In the genomic region with DNA sequence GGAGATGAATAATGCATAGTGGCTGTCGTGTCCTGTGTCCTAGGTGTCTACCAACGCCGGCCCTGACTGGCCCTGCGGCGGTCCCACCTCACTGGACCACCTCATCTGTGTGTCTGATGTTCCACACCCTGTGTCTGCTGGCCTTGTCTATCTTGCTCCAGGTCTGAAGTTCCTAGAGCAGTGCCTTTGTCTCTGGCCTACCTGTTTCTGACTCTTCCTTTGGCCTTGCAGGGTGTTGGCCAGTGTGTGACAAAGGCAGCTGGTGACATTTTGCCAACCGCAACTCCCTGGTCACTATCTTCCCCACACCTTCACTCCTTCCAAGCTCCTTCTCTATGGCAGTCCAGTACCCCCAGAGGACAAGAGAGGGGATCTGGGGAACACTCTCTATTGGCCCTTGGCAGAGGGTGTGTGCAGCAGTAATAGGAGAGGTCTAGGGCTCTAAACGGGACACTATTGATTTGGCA, we compare ENCODE assay signal across 14 cellular contexts. TPM values are rescaled to one million over a fixed set of nuclear protein-coding genes. Genes with fewer than 3 reads are reported as not detected.
A peak's percentile ranks its signal among the peaks of the same experiment; 100 is the strongest.
DNase-seq lines count a peak whose midpoint lies in the region; ATAC-seq and TF ChIP-seq lines count a peak whose summit lies in the region.
"Had no signal": no experiment of that assay in that cellular context is flagged by ENCODE, and none has a peak within 500 bp of the region (broad histone marks: within the 10 kb centered on the region; RNA-seq: fewer than 3 reads in every experiment).

No MANE protein-coding gene starts in this region.

- ATAC-seq in activated B cell treated with CpG ODN at 0.5 μM for 24 hours (ENCODE audit: low read depth) (no peak), GM21825 (IDR thresholded peaks at IDR 0.05; ENCODE audit: unreplicated experiment) (no peak)
- ATAC-seq: foreskin keratinocyte, Panc1 had no signal

- H3K9me3 ChIP-seq in iPS-15b (ENCODE audit: control insufficient read depth, insufficient read depth, low read length) = no peaks in the 10 kb centered on the region
- H3K9me3 ChIP-seq: testis had no signal

- DNase-seq in activated naive CD4-positive, alpha-beta T cell (lab: John Stamatoyannopoulos, UW) = no peak
- DNase-seq in activated B cell treated with CpG ODN at 0.5 μM for 24 hours (no peak), progenitor cell of endocrine pancreas (ENCODE audit: low spot score, unreplicated experiment) (no peak), DMS153 treated with DMSO at 0.1 percent for 48 hours (lab: John Stamatoyannopoulos, UW; ENCODE audit: unreplicated experiment) (no peak), iPS-NIHi7 (ENCODE audit: extremely low spot score) (no peak)
- DNase-seq: activated gamma-delta T cell treated with Interleukin-2 at 50 U/mL for 16 hours, foreskin keratinocyte, midbrain, NCI-H2081, testis had no signal

- H3K27me3 Mint-ChIP-seq in activated naive CD4-positive, alpha-beta T cell treated with anti-CD3 and anti-CD28 coated beads, Interleukin-2, amount 50 U/mL, for 24 hours = no peaks in the 10 kb centered on the region
- H3K27me3 Mint-ChIP-seq in activated B cell treated with CpG ODN at 0.5 μM for 24 hours (no peaks in the 10 kb centered on the region), progenitor cell of endocrine pancreas (peaks cover 6% of the 10 kb centered on the region)

- POLR2A ChIA-PET in activated B cell treated with CpG ODN at 0.5 μM for 24 hours (lab: Charles Lee) = interaction anchor here (0.9 to 12.2 kb wide), 5 partner anchors 49 to 202 kb away, joined by 3 to 207 read pairs (median 4); no protein-coding TSS in a partner anchor

- no peaks in the 10 kb centered on the region for H3K36me3 Mint-ChIP-seq in activated naive CD4-positive, alpha-beta T cell treated with anti-CD3 and anti-CD28 coated beads, Interleukin-2, amount 50 U/mL, for 24 hours
- H3K36me3 Mint-ChIP-seq in activated B cell treated with CpG ODN at 0.5 μM for 24 hours (ENCODE audit: low read depth) = peaks cover 2% of the 10 kb centered on the region
- H3K36me3 Mint-ChIP-seq in progenitor cell of endocrine pancreas (ENCODE audit: insufficient read depth) = no peaks in the 10 kb centered on the region

- H3K4me3 Mint-ChIP-seq in activated naive CD4-positive, alpha-beta T cell treated with anti-CD3 and anti-CD28 coated beads, Interleukin-2, amount 50 U/mL, for 24 hours = peak overlapping the region; percentile 94
- H3K4me3 Mint-ChIP-seq in activated B cell treated with CpG ODN at 0.5 μM for 24 hours (peak overlapping the region; percentile 95), progenitor cell of endocrine pancreas (ENCODE audit: low read depth) (peak overlapping the region; percentile 94)

- H3K9me3 Mint-ChIP-seq in activated naive CD4-positive, alpha-beta T cell treated with anti-CD3 and anti-CD28 coated beads, Interleukin-2, amount 50 U/mL, for 24 hours = no peaks in the 10 kb centered on the region
- H3K9me3 Mint-ChIP-seq in activated B cell treated with CpG ODN at 0.5 μM for 24 hours = no peaks in the 10 kb centered on the region
- H3K9me3 Mint-ChIP-seq in progenitor cell of endocrine pancreas (ENCODE audit: low read depth) = no peaks in the 10 kb centered on the region

- peaks cover 41% of the 10 kb centered on the region for H3K4me1 Mint-ChIP-seq in activated naive CD4-positive, alpha-beta T cell treated with anti-CD3 and anti-CD28 coated beads, Interleukin-2, amount 50 U/mL, for 24 hours
- H3K4me1 Mint-ChIP-seq in activated B cell treated with CpG ODN at 0.5 μM for 24 hours = peaks cover 36% of the 10 kb centered on the region
- peaks cover 33% of the 10 kb centered on the region for H3K4me1 Mint-ChIP-seq in progenitor cell of endocrine pancreas (ENCODE audit: low read depth)

- CTCF ChIA-PET in activated B cell treated with CpG ODN at 0.5 μM for 24 hours (lab: Charles Lee) = interaction anchor here (0.6 to 8.8 kb wide), 13 partner anchors 37 to 306 kb away, joined by 3 to 253 read pairs (median 14); a partner anchor contains a TSS

- H3K4me3 ChIP-seq in iPS-15b (ENCODE audit: low read depth, low read length) = peak overlapping the region; percentile 90

- H3K36me3 ChIP-seq in iPS-15b (ENCODE audit: control insufficient read depth, insufficient read depth, low read length) = no peaks in the 10 kb centered on the region

- no peaks in the 10 kb centered on the region for H3K27me3 ChIP-seq in iPS-15b (ENCODE audit: control insufficient read depth, insufficient read depth, low read length)
- H3K27me3 ChIP-seq: testis had no signal

- no peak overlapping the region for H3K9ac ChIP-seq in iPS-15b (ENCODE audit: low read depth, low read length)

- peak overlapping the region; percentile 76 for H3K27ac Mint-ChIP-seq in activated naive CD4-positive, alpha-beta T cell treated with anti-CD3 and anti-CD28 coated beads, Interleukin-2, amount 50 U/mL, for 24 hours
- H3K27ac Mint-ChIP-seq in activated B cell treated with CpG ODN at 0.5 μM for 24 hours = peak overlapping the region; percentile 60
- H3K27ac Mint-ChIP-seq in progenitor cell of endocrine pancreas = no peak overlapping the region

- H3K4me1 ChIP-seq in iPS-15b (ENCODE audit: control insufficient read depth, insufficient read depth, low read length) = peaks cover 37% of the 10 kb centered on the region

- TF ChIP-seq CTCF in activated B cell treated with CpG ODN at 0.5 μM for 24 hours (IDR thresholded peaks at IDR 0.05) (no peak), progenitor cell of endocrine pancreas (IDR thresholded peaks at IDR 0.05; ENCODE audit: unreplicated experiment) (no peak)

- intact Hi-C loops in activated B cell treated with CpG ODN at 0.5 μM for 24 hours (cut with micrococcal nuclease) = loop anchor here (5.0 kb wide), 3 partner anchors 227 to 563 kb away; a partner anchor contains a TSS

RNA-seq across cellular contexts. Expression of a gene that starts 1.4 kb away (rescaled TPM):
- total RNA-seq in activated B cell treated with CpG ODN at 0.5 μM for 24 hours (22.4 and 23.3 TPM in 2 replicates), progenitor cell of endocrine pancreas (53.3 and 56.3 TPM in 2 replicates)

RNA-seq across cellular contexts. Expression of a gene that starts 29.7 kb away (rescaled TPM):
- total RNA-seq in activated B cell treated with CpG ODN at 0.5 μM for 24 hours = 28.6 and 28.8 TPM in 2 replicates
- not detected in 2 replicates for total RNA-seq in progenitor cell of endocrine pancreas
- total RNA-seq: foreskin keratinocyte had no signal

Comparison
In these comparisons a context has a peak if more than half of its experiments do, and no peak if none do; other contexts are left out.
1. RNA of a gene that starts 29.7 kb away (total RNA-seq): 28.6 to 28.8 TPM in activated B cell treated with CpG ODN at 0.5 μM for 24 hours; not detected in progenitor cell of endocrine pancreas; every median in the first group is over 10 times any median in the second.
2. Peak in every context shown above with its lines, with median percentiles within 50 percentile points of each other: H3K4me3 Mint-ChIP-seq.